8 cellular contexts compared by ENCODE assay signal in the genomic region with DNA sequence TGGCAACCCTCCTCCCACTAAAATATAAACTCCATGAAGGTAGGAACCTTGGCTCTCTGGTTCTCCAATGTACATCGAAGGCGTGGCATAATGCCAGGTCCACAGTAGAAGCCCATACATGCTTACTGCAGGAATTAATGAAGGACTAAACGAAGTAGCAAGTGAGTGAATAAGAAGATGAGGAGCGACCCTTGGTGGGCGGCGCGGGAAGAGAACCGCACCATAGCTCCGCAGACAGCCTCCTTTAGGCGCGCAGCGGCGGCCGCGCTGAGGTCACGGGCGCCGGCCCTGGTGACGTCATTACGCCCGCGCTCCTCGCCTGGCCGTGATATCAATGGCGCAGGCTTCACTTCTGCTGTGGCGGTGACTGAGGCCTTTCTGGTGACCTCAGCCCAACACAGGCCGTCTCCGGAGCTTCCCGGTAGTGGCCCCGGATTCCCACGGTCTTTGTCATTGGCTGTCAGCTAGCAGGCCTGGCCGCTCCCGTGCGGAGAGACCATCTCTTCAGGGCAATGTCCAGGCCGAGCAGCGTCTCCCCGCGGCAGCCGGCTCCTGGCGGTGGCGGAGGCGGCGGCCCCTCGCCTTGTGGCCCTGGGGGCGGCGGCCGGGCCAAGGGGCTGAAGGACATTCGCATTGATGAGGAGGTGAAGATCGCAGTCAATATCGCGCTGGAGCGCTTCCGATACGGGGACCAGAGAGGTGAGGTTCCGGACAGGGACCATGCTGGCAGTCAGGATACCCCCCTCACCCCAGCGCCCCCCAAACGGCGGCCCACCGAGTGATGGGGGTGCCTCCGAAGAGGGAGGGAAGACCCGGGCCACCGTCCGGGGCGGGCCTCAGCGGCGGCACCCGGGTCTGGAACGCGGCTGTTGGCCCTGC. TPM values are rescaled to one million over a fixed set of nuclear protein-coding genes. Genes with fewer than 3 reads are reported as not detected.
DNase-seq lines count a peak whose midpoint lies in the region; FAIRE-seq and TF ChIP-seq lines count a peak whose summit lies in the region.

A gene (plus strand): TSS at position 311 of the 879 bp plus-strand sequence. CDS start 202 bp downstream, at position 513.

- FAIRE-seq in H54 (lab: Jason Lieb, UNC) = peak; percentile 57

- H3K4me1 Mint-ChIP-seq in neural progenitor cell = peaks cover 12% of the 10 kb centered on the region

- H3K27me3 ChIP-seq in neural progenitor cell (no peaks in the 10 kb centered on the region), subcutaneous abdominal adipose tissue (ENCODE audit: control insufficient read depth in 5 of 5, insufficient read depth in 4 of 5, low read length in 5 of 5) (peaks cover 0 to 2% (median 0%) of the 10 kb centered on the region in 5 donors)

- no peaks in the 10 kb centered on the region for H3K27me3 Mint-ChIP-seq in neural progenitor cell (ENCODE audit: insufficient read depth, low read depth)

- H3K27ac Mint-ChIP-seq in neural progenitor cell = peak within 1 kb of the TSS; percentile 91

- H3K4me3 Mint-ChIP-seq in neural progenitor cell = peak within 1 kb of the TSS; percentile 90

- H4K20me1 ChIP-seq in neural progenitor cell (ENCODE audit: low read depth) = no peaks in the 10 kb centered on the region

- H3K4me1 ChIP-seq in neural progenitor cell (peaks cover 7% of the 10 kb centered on the region), subcutaneous abdominal adipose tissue (ENCODE audit: control insufficient read depth in 5 of 5, insufficient read depth in 5 of 5, low read length in 5 of 5) (peaks cover 2 to 16% (median 12%) of the 10 kb centered on the region in 5 donors)

- no peaks in the 10 kb centered on the region for H3K9me3 Mint-ChIP-seq in neural progenitor cell

- H2AFZ ChIP-seq in neural progenitor cell (replicated peaks) = peak within 1 kb of the TSS; percentile 92

- no peaks in the 10 kb centered on the region for H3K9me3 ChIP-seq in neural progenitor cell (ENCODE audit: low read depth)
- no peaks in the 10 kb centered on the region for H3K9me3 ChIP-seq in subcutaneous abdominal adipose tissue (ENCODE audit: control insufficient read depth in 5 of 5, low read length in 5 of 5)

- H3K9ac ChIP-seq in neural progenitor cell (peak within 1 kb of the TSS; percentile 53), subcutaneous abdominal adipose tissue (ENCODE audit: low read length in 5 of 5) (peak within 1 kb of the TSS; percentile 92 to 99 (median 97))

- peaks cover 10% of the 10 kb centered on the region for H3K36me3 Mint-ChIP-seq in neural progenitor cell

- H3K27ac ChIP-seq in neural progenitor cell = no peak within 1 kb of the TSS
- peak within 1 kb of the TSS; percentile 92 for H3K27ac ChIP-seq in subcutaneous abdominal adipose tissue (ENCODE audit: low read depth, low read length)

- H3F3A ChIP-seq in neural progenitor cell (ENCODE audit: low read depth) = no peaks in the 10 kb centered on the region

- peak within 1 kb of the TSS; percentile 83 for H3K4me2 ChIP-seq in neural progenitor cell

- peak; percentile 2 for TF ChIP-seq CTCF in foreskin fibroblast (IDR thresholded peaks at IDR 0.05; ENCODE audit: low read depth, low read length)
- TF ChIP-seq CTCF in neural progenitor cell (IDR thresholded peaks at IDR 0.05) = peak; percentile 60

- H3K79me2 ChIP-seq in neural progenitor cell (ENCODE audit: low read depth) = peaks cover 21% of the 10 kb centered on the region

- in situ Hi-C loops in G401 (cut with HindIII; ENCODE audit: low sequenced_read_pairs) = no loop called here

- peak; percentile 89 for TF ChIP-seq POLR2A in H54 (IDR thresholded peaks at IDR 0.05; ENCODE audit: low read depth, low read length)

- H3K4me3 ChIP-seq in foreskin fibroblast (ENCODE audit: low read depth in 1 of 2, low read length in 2 of 2) (peak within 1 kb of the TSS; percentile 72 to 73), neural progenitor cell (peak within 1 kb of the TSS; percentile 74), subcutaneous abdominal adipose tissue (ENCODE audit: low read depth in 1 of 5, low read length in 5 of 5) (peak within 1 kb of the TSS; percentile 84 to 91 (median 88))

- DNase-seq in G401 (ENCODE audit: low spot score) (peak; percentile 88), H54 (ENCODE audit: insufficient read length, low spot score) (peak; percentile 64), LoVo (ENCODE audit: low spot score) (peak; percentile 92), SIG-M5 (lab: John Stamatoyannopoulos, UW) (peak; percentile 51), activated gamma-delta T cell treated with Interleukin-2 at 50 U/mL for 16 hours (peak; percentile 82), foreskin fibroblast (peak; percentile 84 to 95), neural progenitor cell (ENCODE audit: low spot score) (peak; percentile 90)

- no peaks in the 10 kb centered on the region for H3K36me3 ChIP-seq in neural progenitor cell
- H3K36me3 ChIP-seq in subcutaneous abdominal adipose tissue (ENCODE audit: control insufficient read depth in 5 of 5, insufficient read depth in 5 of 5, low read length in 5 of 5) = peaks cover 0 to 9% (median 0%) of the 10 kb centered on the region in 5 donors

RNA-seq across cellular contexts. Expression of the gene that starts here (rescaled TPM):
- 10.0 and 11.6 TPM in 2 replicates for total RNA-seq in G401 (2014; rRNA removed; shearing (Covaris generic))
- total RNA-seq in neural progenitor cell (ENCODE audit: low replicate concordance) = 15.1 and 18.5 TPM in 2 replicates
